1 cellular context compared by ENCODE assay signal in the genomic region with DNA sequence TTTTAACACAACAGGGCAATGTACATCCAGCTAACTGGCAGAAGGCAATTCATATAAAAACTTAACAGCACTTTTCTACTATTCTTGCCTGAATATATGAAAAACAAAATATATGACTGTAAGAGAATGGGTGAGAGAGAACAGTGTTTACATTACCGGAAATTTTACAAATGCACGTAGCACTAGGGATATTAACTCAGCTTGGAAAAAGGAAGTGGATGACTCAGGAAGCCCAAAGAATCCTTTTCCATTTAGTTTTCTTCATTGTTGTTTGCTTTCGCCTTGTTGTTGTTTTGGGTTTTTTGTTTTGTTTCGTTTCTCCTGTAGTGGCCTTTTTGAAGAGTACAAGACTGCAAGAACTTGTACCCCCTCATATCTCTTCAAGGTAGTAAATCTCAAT.
TF ChIP-seq lines count a peak whose summit lies in the region.

No MANE protein-coding gene starts in this region.

TF ChIP-seq in endothelial cell of umbilical vein, 7 proteins besides CTCF, POLR2A, EP300 and RAD21:
- TF ChIP-seq JUN (IDR thresholded peaks at IDR 0.05; ENCODE audit: borderline replicate concordance, insufficient read depth, insufficient read length, low read depth) (peak; percentile 86), GATA2 (IDR thresholded peaks at IDR 0.05; ENCODE audit: insufficient read depth, insufficient read length, low read depth, low read length) (no peak), EZH2 (IDR thresholded peaks at IDR 0.05; ENCODE audit: borderline replicate concordance, low read depth, low read length, severe bottlenecking) (no peak), POLR2AphosphoS5 (IDR thresholded peaks at IDR 0.05; ENCODE audit: insufficient read depth, low read depth, low read length) (no peak), FOS (IDR thresholded peaks at IDR 0.05; ENCODE audit: borderline replicate concordance, insufficient read depth, low read length) (peak; percentile 86), MYC (IDR thresholded peaks at IDR 0.05; ENCODE audit: low read depth, low read length) (no peak)
- TF ChIP-seq, protein P1, sequence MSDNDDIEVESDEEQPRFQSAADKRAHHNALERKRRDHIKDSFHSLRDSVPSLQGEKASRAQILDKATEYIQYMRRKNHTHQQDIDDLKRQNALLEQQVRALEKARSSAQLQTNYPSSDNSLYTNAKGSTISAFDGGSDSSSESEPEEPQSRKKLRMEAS (IDR thresholded peaks at IDR 0.05; ENCODE audit: insufficient read depth, insufficient read length): no peak
